In the genomic region with DNA sequence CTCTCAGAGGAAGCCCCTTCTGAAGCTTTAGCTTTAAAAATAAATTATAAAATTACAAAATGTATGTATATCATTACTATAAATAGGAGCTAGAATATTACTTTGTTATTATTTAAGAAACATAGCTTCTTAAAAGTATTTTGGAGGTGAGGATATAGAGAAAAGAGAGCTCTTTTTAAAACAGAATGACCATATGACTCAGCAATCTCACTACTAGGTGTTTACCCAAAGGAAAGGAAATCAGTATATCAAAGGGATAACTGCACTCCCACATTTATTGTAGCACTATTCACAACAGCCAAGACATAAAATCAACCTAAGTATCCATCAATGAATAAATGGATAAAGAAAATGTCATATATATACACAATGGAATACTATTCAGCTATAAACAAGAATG, we compare ENCODE assay signal across 31 cellular contexts.
"Had no signal": no experiment of that assay in that cellular context is flagged by ENCODE, and none has a peak within 500 bp of the region (broad histone marks: within the 10 kb centered on the region; RNA-seq: fewer than 3 reads in every experiment).

No MANE protein-coding gene starts in this region.

- H3K9me3 ChIP-seq: gastrocnemius medialis, heart left ventricle had no signal

- H3K27ac Mint-ChIP-seq: activated B cell treated with CpG ODN at 0.5 μM for 24 hours; activated CD8-positive, alpha-beta T cell treated with anti-CD3 and anti-CD28 coated beads for 36 hours; activated naive CD8-positive, alpha-beta T cell; activated T-helper 17 cell treated with anti-CD3 and anti-CD28 coated beads, Interleukin-2, amount 50 U/mL, for 72 hours; dendritic cell treated with granulocyte-macrophage colony-stimulating factor and Interleukin-4, amounts not matched to agents 40 ng/mL and 50 ng/mL, for 4 days; endodermal cell; T-helper 1 cell treated with Interleukin-12 subunit alpha and Interleukin-12 subunit beta and Interleukin-4 antibody, amounts not matched to agents 30 μg/mL and 1 μg/mL, for 36 hours had no signal

- H3K27ac ChIP-seq: brain microvascular endothelial cell, coronary artery, dorsolateral prefrontal cortex, foreskin keratinocyte, gastrocnemius medialis, heart left ventricle, WERI-Rb-1 had no signal

- ATAC-seq: activated CD4-positive, CD25-positive, alpha-beta regulatory T cell treated with anti-CD3 and anti-CD28 coated beads, Interleukin-2, amount 50 U/mL, for 24 hours; activated CD8-positive, alpha-beta T cell treated with anti-CD3 and anti-CD28 coated beads for 36 hours; activated T-cell treated with anti-CD3 and anti-CD28 coated beads, Interleukin-2, amount 50 U/mL, for 4 hours; activated T-helper 17 cell treated with anti-CD3 and anti-CD28 coated beads, Interleukin-2, amount 50 U/mL, for 72 hours; esophagus mucosa; foreskin keratinocyte; gastrocnemius medialis; heart left ventricle had no signal

- H3K4me1 ChIP-seq: foreskin keratinocyte, gastrocnemius medialis, heart left ventricle had no signal

- H3K36me3 ChIP-seq: brain microvascular endothelial cell had no signal

- H3K27me3 Mint-ChIP-seq: activated B cell treated with CpG ODN at 0.5 μM for 24 hours; activated CD8-positive, alpha-beta T cell treated with anti-CD3 and anti-CD28 coated beads for 36 hours; activated naive CD8-positive, alpha-beta T cell; activated T-helper 17 cell treated with anti-CD3 and anti-CD28 coated beads, Interleukin-2, amount 50 U/mL, for 72 hours; central memory CD8-positive, alpha-beta T cell; dendritic cell treated with granulocyte-macrophage colony-stimulating factor and Interleukin-4, amounts not matched to agents 40 ng/mL and 50 ng/mL, for 4 days had no signal

- H3K27me3 ChIP-seq: brain microvascular endothelial cell, dorsolateral prefrontal cortex, foreskin keratinocyte, gastrocnemius medialis, heart left ventricle had no signal

- H3K4me3 ChIP-seq: coronary artery, dorsolateral prefrontal cortex, gastrocnemius medialis, heart left ventricle had no signal

- DNase-seq: activated B cell treated with CpG ODN at 0.5 μM for 24 hours; activated CD4-positive, alpha-beta T cell treated with anti-CD3 and anti-CD28 coated beads for 48 hours; activated CD4-positive, alpha-beta T cell treated with anti-CD3 and anti-CD28 coated beads, Interleukin-2, amount 50 U/mL, for 1 hour; activated CD4-positive, alpha-beta T cell treated with anti-CD3 and anti-CD28 coated beads, Interleukin-2, amount 50 U/mL, for 48 hours; activated CD8-positive, alpha-beta memory T cell treated with anti-CD3 and anti-CD28 coated beads for 24 hours; activated CD8-positive, alpha-beta T cell treated with anti-CD3 and anti-CD28 coated beads for 36 hours; activated effector memory CD4-positive, alpha-beta T cell treated with Interleukin-2 at 50 U/mL for 16 hours; activated gamma-delta T cell treated with Interleukin-2 at 50 U/mL for 16 hours; activated naive CD4-positive, alpha-beta T cell treated with anti-CD3 and anti-CD28 coated beads, Interleukin-2, amount 50 U/mL, for 16 hours; activated naive CD4-positive, alpha-beta T cell treated with Interleukin-2 at 50 U/mL for 16 hours; activated T-cell treated with anti-CD3 and anti-CD28 coated beads, Interleukin-2, amount 50 U/mL, for 4 hours; amniotic stem cell; anterior cingulate cortex; brain microvascular endothelial cell; dorsolateral prefrontal cortex; effector memory CD4-positive, alpha-beta T cell; endodermal cell; foreskin keratinocyte; gastrocnemius medialis; glutamatergic neuron; heart left ventricle; T-helper 9 cell; WERI-Rb-1 had no signal

- H3K4me3 Mint-ChIP-seq: activated B cell treated with CpG ODN at 0.5 μM for 24 hours; activated CD8-positive, alpha-beta T cell treated with anti-CD3 and anti-CD28 coated beads for 36 hours; activated naive CD8-positive, alpha-beta T cell; activated T-cell treated with anti-CD3 and anti-CD28 coated beads, Interleukin-2, amount 50 U/mL, for 4 hours; activated T-helper 17 cell treated with anti-CD3 and anti-CD28 coated beads, Interleukin-2, amount 50 U/mL, for 72 hours; central memory CD8-positive, alpha-beta T cell; dendritic cell treated with granulocyte-macrophage colony-stimulating factor and Interleukin-4, amounts not matched to agents 40 ng/mL and 50 ng/mL, for 4 days; endodermal cell; T-helper 1 cell treated with Interleukin-12 subunit alpha and Interleukin-12 subunit beta and Interleukin-4 antibody, amounts not matched to agents 30 μg/mL and 1 μg/mL, for 36 hours had no signal

- H3K9me3 Mint-ChIP-seq: activated B cell treated with CpG ODN at 0.5 μM for 24 hours; activated CD8-positive, alpha-beta T cell treated with anti-CD3 and anti-CD28 coated beads for 36 hours; activated T-cell treated with anti-CD3 and anti-CD28 coated beads, Interleukin-2, amount 50 U/mL, for 4 hours; activated T-helper 17 cell treated with anti-CD3 and anti-CD28 coated beads, Interleukin-2, amount 50 U/mL, for 72 hours; central memory CD8-positive, alpha-beta T cell; dendritic cell treated with granulocyte-macrophage colony-stimulating factor and Interleukin-4, amounts not matched to agents 40 ng/mL and 50 ng/mL, for 4 days; endodermal cell; T-helper 1 cell treated with Interleukin-12 subunit alpha and Interleukin-12 subunit beta and Interleukin-4 antibody, amounts not matched to agents 30 μg/mL and 1 μg/mL, for 36 hours had no signal

- H3K4me1 Mint-ChIP-seq: activated B cell treated with CpG ODN at 0.5 μM for 24 hours; activated T-helper 17 cell treated with anti-CD3 and anti-CD28 coated beads, Interleukin-2, amount 50 U/mL, for 72 hours; central memory CD8-positive, alpha-beta T cell; endodermal cell had no signal
